ENCODE assay signal across 9 cellular contexts in the genomic region with DNA sequence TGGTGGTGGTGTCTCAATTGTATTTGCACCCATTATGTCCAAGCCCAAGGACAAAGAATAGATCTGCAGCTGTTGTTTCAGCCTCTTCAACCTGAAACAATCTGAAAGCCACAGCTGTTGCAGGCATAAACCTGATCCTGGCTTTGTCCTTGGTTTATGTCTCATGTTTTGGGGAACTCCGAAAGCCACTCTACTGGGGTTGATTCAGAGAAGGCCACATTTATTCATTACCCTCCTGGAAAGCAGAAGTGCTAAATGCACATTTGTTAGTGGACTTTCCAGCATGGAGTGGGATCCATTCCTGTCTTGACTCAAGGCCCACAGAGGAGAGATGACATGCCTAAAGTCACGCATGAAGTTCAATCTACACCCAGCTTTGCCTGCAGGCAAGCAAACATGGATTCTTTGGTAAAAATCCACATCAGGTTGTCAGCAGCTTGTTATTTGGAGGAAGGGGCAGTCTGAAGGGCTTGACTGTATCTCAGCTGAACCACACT. TPM values are rescaled to one million over a fixed set of nuclear protein-coding genes. Genes with fewer than 3 reads are reported as not detected.
DNase-seq lines count a peak whose midpoint lies in the region; ATAC-seq and TF ChIP-seq lines count a peak whose summit lies in the region.
"Had no signal": no experiment of that assay in that cellular context is flagged by ENCODE, and none has a peak within 500 bp of the region (broad histone marks: within the 10 kb centered on the region; RNA-seq: fewer than 3 reads in every experiment).

No MANE protein-coding gene starts in this region.

- H3K27me3 Mint-ChIP-seq in progenitor cell of endocrine pancreas: no peaks in the 10 kb centered on the region

- H3K9me3 Mint-ChIP-seq in progenitor cell of endocrine pancreas (ENCODE audit: low read depth): no peaks in the 10 kb centered on the region

- peaks cover 16% of the 10 kb centered on the region for H3K4me1 Mint-ChIP-seq in progenitor cell of endocrine pancreas (ENCODE audit: low read depth)

- H3K27ac Mint-ChIP-seq in progenitor cell of endocrine pancreas: peak overlapping the region; percentile 18

- H3K36me3 Mint-ChIP-seq in progenitor cell of endocrine pancreas (ENCODE audit: insufficient read depth): no peaks in the 10 kb centered on the region

- ATAC-seq in GM21825 (IDR thresholded peaks at IDR 0.05; ENCODE audit: unreplicated experiment) (peak; percentile 65), left lobe of liver (no peak), GM18517 (IDR thresholded peaks at IDR 0.05; ENCODE audit: unreplicated experiment) (no peak)

- H3K4me3 Mint-ChIP-seq in progenitor cell of endocrine pancreas (ENCODE audit: low read depth): no peak overlapping the region

- DNase-seq in NCI-H2171 treated with DMSO at 0.1 percent for 48 hours (lab: John Stamatoyannopoulos, UW) (peak; percentile 4), NCI-H2171 (lab: John Stamatoyannopoulos, UW) (no peak), NCI-H69 (lab: John Stamatoyannopoulos, UW) (peak; percentile 40), progenitor cell of endocrine pancreas (ENCODE audit: low spot score, unreplicated experiment) (no peak), hypothalamus (lab: John Stamatoyannopoulos, UW) (no peak), left lobe of liver (ENCODE audit: low spot score) (no peak)
- DNase-seq: kidney glomerular epithelial cell had no signal

- TF ChIP-seq CTCF in progenitor cell of endocrine pancreas (IDR thresholded peaks at IDR 0.05; ENCODE audit: unreplicated experiment): no peak

RNA-seq across cellular contexts. Expression of a gene that starts 36.0 kb away (rescaled TPM):
- 13.4 and 15.9 TPM in 2 replicates for total RNA-seq in progenitor cell of endocrine pancreas
- total RNA-seq in left lobe of liver: 2.9 TPM

RNA-seq across cellular contexts. Expression of a gene that starts 40.6 kb away (rescaled TPM):
- total RNA-seq in progenitor cell of endocrine pancreas: not detected in 2 replicates
- not detected for total RNA-seq in left lobe of liver

RNA-seq across cellular contexts. Expression of a gene that starts 59.7 kb away (rescaled TPM):
- not detected in 2 replicates for total RNA-seq in progenitor cell of endocrine pancreas
- total RNA-seq in left lobe of liver: not detected

Comparison
In these comparisons a context has a peak if more than half of its experiments do, and no peak if none do; other contexts are left out.
1. DNase-seq: peak in NCI-H2171 treated with DMSO at 0.1 percent for 48 hours (single experiment) and NCI-H69 (single experiment); none in NCI-H2171 (single experiment), progenitor cell of endocrine pancreas (single experiment), hypothalamus (0 of 51) and left lobe of liver (single experiment).